ENCODE assay signal across 1 cellular context in genomic region chr11:108628326-108628725, GRCh38.
TF ChIP-seq lines count a peak whose summit lies in the region.

No MANE protein-coding gene starts in this region.

TF ChIP-seq in IMR-90, 13 proteins besides CTCF, POLR2A, EP300 and RAD21:
- TF ChIP-seq SMC3 (IDR thresholded peaks at IDR 0.05; ENCODE audit: low read depth, low read length), result no peak
- TF ChIP-seq MAFK (IDR thresholded peaks at IDR 0.05; ENCODE audit: low read depth, low read length), result no peak
- no peak for TF ChIP-seq CHD1 (IDR thresholded peaks at IDR 0.05; ENCODE audit: low read depth, low read length)
- no peak for TF ChIP-seq USF2 (IDR thresholded peaks at IDR 0.05; ENCODE audit: low read depth, low read length)
- TF ChIP-seq RCOR1 (IDR thresholded peaks at IDR 0.05; ENCODE audit: insufficient replicate concordance, low read length), result no peak
- no peak for TF ChIP-seq NFE2L2 (IDR thresholded peaks at IDR 0.05; ENCODE audit: low read depth, low read length)
- TF ChIP-seq MXI1 (IDR thresholded peaks at IDR 0.05; ENCODE audit: borderline replicate concordance, low read depth, low read length), result no peak
- TF ChIP-seq MAZ (IDR thresholded peaks at IDR 0.05; ENCODE audit: borderline replicate concordance, low read depth, low read length), result no peak
- TF ChIP-seq CEBPB (IDR thresholded peaks at IDR 0.05; ENCODE audit: low read depth, low read length), result no peak
- TF ChIP-seq, protein P1, sequence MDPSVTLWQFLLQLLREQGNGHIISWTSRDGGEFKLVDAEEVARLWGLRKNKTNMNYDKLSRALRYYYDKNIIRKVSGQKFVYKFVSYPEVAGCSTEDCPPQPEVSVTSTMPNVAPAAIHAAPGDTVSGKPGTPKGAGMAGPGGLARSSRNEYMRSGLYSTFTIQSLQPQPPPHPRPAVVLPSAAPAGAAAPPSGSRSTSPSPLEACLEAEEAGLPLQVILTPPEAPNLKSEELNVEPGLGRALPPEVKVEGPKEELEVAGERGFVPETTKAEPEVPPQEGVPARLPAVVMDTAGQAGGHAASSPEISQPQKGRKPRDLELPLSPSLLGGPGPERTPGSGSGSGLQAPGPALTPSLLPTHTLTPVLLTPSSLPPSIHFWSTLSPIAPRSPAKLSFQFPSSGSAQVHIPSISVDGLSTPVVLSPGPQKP (IDR thresholded peaks at IDR 0.05; ENCODE audit: borderline replicate concordance, low read depth, low read length), result no peak
- no peak for TF ChIP-seq RFX5 (IDR thresholded peaks at IDR 0.05; ENCODE audit: low read depth, low read length)
- TF ChIP-seq FOS (IDR thresholded peaks at IDR 0.05; ENCODE audit: low read depth, low read length), result no peak
- no peak for TF ChIP-seq BHLHE40 (IDR thresholded peaks at IDR 0.05; ENCODE audit: low read depth, low read length)
TF ChIP-seq in IMR-90: peak in this region for 0.
